ENCODE assay signal across 25 cellular contexts in the genomic region with DNA sequence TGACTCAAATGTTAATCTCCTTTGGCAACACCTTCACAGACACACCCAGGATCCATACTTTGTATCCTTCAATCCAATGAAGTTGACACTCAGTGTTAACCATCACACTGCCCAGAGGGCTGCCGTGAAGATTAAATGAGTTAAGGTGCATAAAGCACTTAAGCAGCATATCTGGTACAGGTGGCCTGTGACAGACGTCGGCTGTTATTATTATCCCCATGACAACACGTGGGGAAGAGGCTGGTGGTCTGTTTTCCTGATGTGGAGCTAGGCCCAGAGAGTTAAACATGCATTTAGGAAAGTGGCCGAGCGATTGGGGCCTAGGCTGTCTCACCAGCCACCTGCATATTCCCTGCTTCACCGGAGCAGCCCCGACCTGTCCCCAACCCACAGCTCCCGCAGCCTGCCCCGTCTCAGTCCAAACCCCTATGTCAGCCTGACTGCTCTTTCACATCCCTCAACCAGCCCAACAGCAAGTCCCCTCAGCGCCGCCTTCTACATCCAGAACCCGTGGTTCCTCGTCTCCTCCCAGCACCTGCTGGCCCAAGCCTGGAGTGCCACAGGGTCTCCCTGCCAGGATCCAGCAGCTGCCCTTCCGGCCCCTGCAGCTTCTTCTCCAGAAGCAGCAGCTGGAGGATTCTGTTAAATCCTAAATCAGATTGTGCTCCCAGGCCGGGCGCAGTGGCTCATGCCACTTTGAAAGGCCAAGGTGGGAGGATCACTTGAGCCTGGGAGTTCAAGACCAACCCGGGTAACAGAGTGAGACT.
"Had no signal": no experiment of that assay in that cellular context is flagged by ENCODE, and none has a peak within 500 bp of the region (broad histone marks: within the 10 kb centered on the region; RNA-seq: fewer than 3 reads in every experiment).

No MANE protein-coding gene starts in this region.

- ATAC-seq: activated CD8-positive, alpha-beta memory T cell treated with anti-CD3 and anti-CD28 coated beads, Interleukin-2, amount 10 ng/mL, durations not matched to agents 7 days and 5 days; T-helper 17 cell had no signal

- H3K27ac ChIP-seq: SJCRH30 had no signal

- H3K4me3 ChIP-seq: MG63, SJCRH30 had no signal

- H3K36me3 Mint-ChIP-seq: activated CD8-positive, alpha-beta memory T cell treated with anti-CD3 and anti-CD28 coated beads, Interleukin-2, amount 10 ng/mL, durations not matched to agents 7 days and 5 days; activated naive CD4-positive, alpha-beta T cell treated with anti-CD3 and anti-CD28 coated beads, Interleukin-2, amount 50 U/mL, for 24 hours; brain had no signal

- H3K27ac Mint-ChIP-seq: activated B cell treated with CpG ODN at 0.5 μM for 24 hours; activated CD4-positive, alpha-beta T cell treated with anti-CD3 and anti-CD28 coated beads, Interleukin-2, amount 10 ng/mL, durations not matched to agents 24 days and 14 days; activated CD8-positive, alpha-beta memory T cell treated with anti-CD3 and anti-CD28 coated beads, Interleukin-2, amount 10 ng/mL, durations not matched to agents 7 days and 5 days; activated naive CD4-positive, alpha-beta T cell treated with anti-CD3 and anti-CD28 coated beads, Interleukin-2, amount 50 U/mL, for 24 hours; activated T-cell treated with anti-CD3 and anti-CD28 coated beads, Interleukin-2, amount 50 U/mL, for 24 hours; activated T-helper 1 cell treated with anti-CD3 and anti-CD28 coated beads, Interleukin-12 subunit alpha, Interleukin-12 subunit beta, Interleukin-2, Interleukin-4 antibody, amounts not matched to agents 30 ng/mL and 10 ng/mL and 1 ng/mL, durations not matched to agents 14 hours and 24 hours and 36 hours; T-helper 17 cell had no signal

- H3K9me3 Mint-ChIP-seq: activated B cell treated with CpG ODN at 0.5 μM for 24 hours; activated CD4-positive, alpha-beta T cell treated with anti-CD3 and anti-CD28 coated beads, Interleukin-2, amount 10 ng/mL, durations not matched to agents 24 days and 14 days; activated naive CD4-positive, alpha-beta T cell treated with anti-CD3 and anti-CD28 coated beads, Interleukin-2, amount 50 U/mL, for 24 hours; activated T-cell treated with anti-CD3 and anti-CD28 coated beads, Interleukin-2, amount 50 U/mL, for 24 hours; activated T-helper 1 cell treated with anti-CD3 and anti-CD28 coated beads, Interleukin-12 subunit alpha, Interleukin-12 subunit beta, Interleukin-2, Interleukin-4 antibody, amounts not matched to agents 30 ng/mL and 10 ng/mL and 1 ng/mL, durations not matched to agents 14 hours and 24 hours and 36 hours; brain; central memory CD8-positive, alpha-beta T cell had no signal

- H3K9me3 ChIP-seq: MG63, SJCRH30 had no signal

- H3K4me1 ChIP-seq: SJCRH30 had no signal

- FAIRE-seq: astrocyte had no signal

- H3K4me1 Mint-ChIP-seq: activated B cell treated with CpG ODN at 0.5 μM for 24 hours; activated CD4-positive, alpha-beta T cell treated with anti-CD3 and anti-CD28 coated beads, Interleukin-2, amount 10 ng/mL, durations not matched to agents 24 days and 14 days; activated CD8-positive, alpha-beta memory T cell treated with anti-CD3 and anti-CD28 coated beads, Interleukin-2, amount 10 ng/mL, durations not matched to agents 7 days and 5 days; central memory CD8-positive, alpha-beta T cell had no signal

- DNase-seq: activated B cell treated with CpG ODN at 0.5 μM for 24 hours; activated CD4-positive, alpha-beta T cell treated with anti-CD3 and anti-CD28 coated beads for 1 hour; activated CD4-positive, alpha-beta T cell treated with anti-CD3 and anti-CD28 coated beads, Interleukin-2, amount 10 ng/mL, durations not matched to agents 24 days and 14 days; activated CD4-positive, alpha-beta T cell treated with anti-CD3 and anti-CD28 coated beads, Interleukin-2, amount 50 U/mL, for 48 hours; activated CD8-positive, alpha-beta memory T cell treated with anti-CD3 and anti-CD28 coated beads, Interleukin-2, amount 10 ng/mL, durations not matched to agents 7 days and 5 days; activated effector memory CD4-positive, alpha-beta T cell treated with Interleukin-2 at 50 U/mL for 16 hours; activated naive CD4-positive, alpha-beta T cell; activated T-cell treated with anti-CD3 and anti-CD28 coated beads, Interleukin-2, amount 50 U/mL, for 24 hours; amygdala; MG63; MV-4-11; NCI-H1092 treated with DMSO at 0.1 percent for 48 hours; NCI-H1417 treated with DMSO at 0.1 percent for 48 hours; NCI-H187; NCI-H2081; NCI-H510A treated with DMSO at 0.1 percent for 48 hours; NCI-H69; SJCRH30; T-helper 17 cell; T-helper 9 cell had no signal

- H3K36me3 ChIP-seq: MG63, SJCRH30 had no signal

- H3K4me3 Mint-ChIP-seq: activated B cell treated with CpG ODN at 0.5 μM for 24 hours; activated CD4-positive, alpha-beta T cell treated with anti-CD3 and anti-CD28 coated beads, Interleukin-2, amount 10 ng/mL, durations not matched to agents 24 days and 14 days; activated CD8-positive, alpha-beta memory T cell treated with anti-CD3 and anti-CD28 coated beads, Interleukin-2, amount 10 ng/mL, durations not matched to agents 7 days and 5 days; activated naive CD4-positive, alpha-beta T cell treated with anti-CD3 and anti-CD28 coated beads, Interleukin-2, amount 50 U/mL, for 24 hours; activated T-cell treated with anti-CD3 and anti-CD28 coated beads, Interleukin-2, amount 50 U/mL, for 24 hours; activated T-helper 1 cell treated with anti-CD3 and anti-CD28 coated beads, Interleukin-12 subunit alpha, Interleukin-12 subunit beta, Interleukin-2, Interleukin-4 antibody, amounts not matched to agents 30 ng/mL and 10 ng/mL and 1 ng/mL, durations not matched to agents 14 hours and 24 hours and 36 hours; brain; central memory CD8-positive, alpha-beta T cell; T-helper 17 cell had no signal
